Comparison of ENCODE assay signal across 3 cellular contexts in genomic region chr7:22704722-22705121, GRCh38. TPM values are rescaled to one million over a fixed set of nuclear protein-coding genes. Genes with fewer than 3 reads are reported as not detected.
"Had no signal": no experiment of that assay in that cellular context is flagged by ENCODE, and none has a peak within 500 bp of the region (broad histone marks: within the 10 kb centered on the region; RNA-seq: fewer than 3 reads in every experiment).

No MANE protein-coding gene starts in this region.

RNA-seq across cellular contexts. Expression of gene IL6, which starts 22.3 kb away (rescaled TPM):
- total RNA-seq: HT-29, OCI-LY7, SJCRH30 had no signal
